29 cellular contexts compared by ENCODE assay signal in genomic region chr11:43861141-43861540, GRCh38.
"Had no signal": no experiment of that assay in that cellular context is flagged by ENCODE, and none has a peak within 500 bp of the region (broad histone marks: within the 10 kb centered on the region; RNA-seq: fewer than 3 reads in every experiment).

No MANE protein-coding gene starts in this region.

- H3K27ac Mint-ChIP-seq: stimulated activated effector memory CD8-positive, alpha-beta T cell treated with anti-CD3 and anti-CD28 coated beads, Interleukin-12 subunit alpha, Interleukin-12 subunit beta, amount 100 ng/mL, for 72 hours; stimulated activated memory B cell treated with anti-CD40 and anti-IgM and Interleukin-4, amounts not matched to agents 10 μg/mL and 1 μg/mL and 100 μg/mL, for 72 hours; stimulated activated naive B cell treated with anti-CD40 and anti-IgM and Interleukin-4, amounts not matched to agents 10 μg/mL and 1 μg/mL and 100 μg/mL, for 72 hours; stimulated activated naive CD8-positive, alpha-beta T cell treated with anti-CD3 and anti-CD28 coated beads, Interleukin-15, Interleukin-2, amounts not matched to agents 100 ng/mL and 50 ng/mL, for 24 hours; type B pancreatic cell had no signal

- H3K4me1 Mint-ChIP-seq: stimulated activated effector memory CD8-positive, alpha-beta T cell treated with anti-CD3 and anti-CD28 coated beads, Interleukin-12 subunit alpha, Interleukin-12 subunit beta, amount 100 ng/mL, for 72 hours; stimulated activated memory B cell treated with anti-CD40 and anti-IgM and Interleukin-4, amounts not matched to agents 10 μg/mL and 1 μg/mL and 100 μg/mL, for 72 hours had no signal

- H3K4me3 ChIP-seq: stomach, suprapubic skin, testis, thoracic aorta, thyroid gland, tibial artery, tibial nerve, transverse colon, upper lobe of left lung, upper lobe of right lung, uterus, vagina had no signal

- DNase-seq: stimulated activated CD4-positive, alpha-beta T cell treated with anti-CD3 and anti-CD28 coated beads, Interleukin-2, amount 100 ng/mL, for 48 hours; stimulated activated CD4-positive, alpha-beta T cell treated with anti-CD3 and anti-CD28 coated beads, Interleukin-4, amount 100 ng/mL, for 1 hour; stimulated activated CD4-positive, alpha-beta T cell treated with anti-CD3 and anti-CD28 coated beads, Interleukin-4, amount 100 ng/mL, for 24 hours; stimulated activated CD4-positive, alpha-beta T cell treated with anti-CD3 and anti-CD28 coated beads, Interleukin-4, amount 100 ng/mL, for 4 hours; stimulated activated CD8-positive, alpha-beta memory T cell treated with anti-CD3 and anti-CD28 coated beads, Interleukin-4, amount 100 ng/mL, for 48 hours; stimulated activated naive B cell treated with anti-CD40 and anti-IgM and Interleukin-4, amounts not matched to agents 10 μg/mL and 1 μg/mL and 100 μg/mL, for 72 hours; stimulated activated naive CD4-positive, alpha-beta T cell; stimulated activated naive CD4-positive, alpha-beta T cell treated with Interleukin-2 at 50 U/mL for 16 hours; stimulated activated naive CD8-positive, alpha-beta T cell treated with anti-CD3 and anti-CD28 coated beads, Interleukin-15, amount 100 ng/mL, for 72 hours; stimulated activated naive CD8-positive, alpha-beta T cell treated with anti-CD3 and anti-CD28 coated beads, Interleukin-15, Interleukin-2, amounts not matched to agents 100 U/mL and 50 U/mL, for 24 hours; stomach; substantia nigra; testis; thyroid gland; tibial artery; transverse colon; trophoblast cell; upper lobe of left lung; upper lobe of right lung; uterus had no signal

- H3K4me1 ChIP-seq: stomach, suprapubic skin, testis, thyroid gland, tibial artery, tibial nerve, transverse colon, upper lobe of left lung, upper lobe of right lung, uterus, vagina had no signal

- H3K27me3 ChIP-seq: stomach, suprapubic skin, testis, thyroid gland, tibial artery, tibial nerve, transverse colon, upper lobe of left lung, upper lobe of right lung, uterus, vagina had no signal

- FAIRE-seq: urothelium cell line had no signal

- H3K27ac ChIP-seq: stomach, suprapubic skin, testis, thoracic aorta, thyroid gland, tibial artery, tibial nerve, transverse colon, upper lobe of left lung, upper lobe of right lung, uterus, vagina had no signal

- H3K36me3 Mint-ChIP-seq: stimulated activated effector memory CD8-positive, alpha-beta T cell treated with anti-CD3 and anti-CD28 coated beads, Interleukin-12 subunit alpha, Interleukin-12 subunit beta, amount 100 ng/mL, for 72 hours had no signal

- H3K27me3 Mint-ChIP-seq: type B pancreatic cell had no signal

- H3K4me3 Mint-ChIP-seq: stimulated activated effector memory CD8-positive, alpha-beta T cell treated with anti-CD3 and anti-CD28 coated beads, Interleukin-12 subunit alpha, Interleukin-12 subunit beta, amount 100 ng/mL, for 72 hours; stimulated activated memory B cell treated with anti-CD40 and anti-IgM and Interleukin-4, amounts not matched to agents 10 μg/mL and 1 μg/mL and 100 μg/mL, for 72 hours; stimulated activated naive B cell treated with anti-CD40 and anti-IgM and Interleukin-4, amounts not matched to agents 10 μg/mL and 1 μg/mL and 100 μg/mL, for 72 hours; stimulated activated naive CD8-positive, alpha-beta T cell treated with anti-CD3 and anti-CD28 coated beads, Interleukin-15, amount 100 ng/mL, for 72 hours; stimulated activated naive CD8-positive, alpha-beta T cell treated with anti-CD3 and anti-CD28 coated beads, Interleukin-15, Interleukin-2, amounts not matched to agents 100 ng/mL and 50 ng/mL, for 24 hours; type B pancreatic cell had no signal

- H3K9me3 ChIP-seq: stomach, suprapubic skin, testis, thyroid gland, tibial artery, upper lobe of left lung, upper lobe of right lung, uterus, vagina had no signal

- ATAC-seq: stimulated activated effector memory CD8-positive, alpha-beta T cell treated with anti-CD3 and anti-CD28 coated beads, Interleukin-12 subunit alpha, Interleukin-12 subunit beta, amount 100 ng/mL, for 72 hours; stimulated activated memory B cell treated with anti-CD40 and anti-IgM and Interleukin-4, amounts not matched to agents 10 μg/mL and 1 μg/mL and 100 μg/mL, for 72 hours; stimulated activated naive B cell treated with anti-CD40 and anti-IgM and Interleukin-4, amounts not matched to agents 10 μg/mL and 1 μg/mL and 100 μg/mL, for 72 hours; stimulated activated naive CD8-positive, alpha-beta T cell treated with anti-CD3 and anti-CD28 coated beads, Interleukin-15, amount 100 ng/mL, for 72 hours; stimulated activated naive CD8-positive, alpha-beta T cell treated with anti-CD3 and anti-CD28 coated beads, Interleukin-15, Interleukin-2, amounts not matched to agents 100 U/mL and 50 U/mL, for 24 hours; upper lobe of right lung had no signal

- H3K36me3 ChIP-seq: thoracic aorta, thyroid gland, transverse colon, upper lobe of left lung, uterus, vagina had no signal
